ENCODE assay signal across 17 cellular contexts in genomic region chr5:120368923-120369715, GRCh38.
DNase-seq lines count a peak whose midpoint lies in the region; ATAC-seq, FAIRE-seq and TF ChIP-seq lines count a peak whose summit lies in the region.
"Had no signal": no experiment of that assay in that cellular context is flagged by ENCODE, and none has a peak within 500 bp of the region (broad histone marks: within the 10 kb centered on the region; RNA-seq: fewer than 3 reads in every experiment).

No MANE protein-coding gene starts in this region.

- H3K27me3 ChIP-seq in keratinocyte (ENCODE audit: control insufficient read depth, extremely low read depth, insufficient read depth, low read length) (no peaks in the 10 kb centered on the region), upper lobe of left lung (no peaks in the 10 kb centered on the region)
- H3K27me3 ChIP-seq in CD4-positive, alpha-beta T cell (ENCODE audit: control insufficient read depth, insufficient read depth, low read length), result no peaks in the 10 kb centered on the region

- ATAC-seq in upper lobe of left lung (ENCODE audit: low FRiP score in 2 of 2) (peak; percentile 29 to 44), HG03469 (IDR thresholded peaks at IDR 0.05; ENCODE audit: unreplicated experiment) (no peak), HG03571 (IDR thresholded peaks at IDR 0.05; ENCODE audit: unreplicated experiment) (no peak)
- no peak for ATAC-seq in CD4-positive, alpha-beta T cell (ENCODE audit: poor library complexity)

- no peak overlapping the region for H3K9ac ChIP-seq in keratinocyte (ENCODE audit: control insufficient read depth, extremely low read depth, insufficient read depth, low read length)

- no peak overlapping the region for H3K4me2 ChIP-seq in keratinocyte (ENCODE audit: control insufficient read depth, extremely low read depth, insufficient read depth, low read depth, low read length)

- DNase-seq in NCI-H1417 (lab: John Stamatoyannopoulos, UW) (peak in 2 of 3 experiments; percentile 13 to 56), NCI-H1417 treated with DMSO at 0.1 percent for 48 hours (lab: John Stamatoyannopoulos, UW) (no peak), RPMI8226 (peak; percentile 95), keratinocyte (ENCODE audit: low read depth, low spot score) (peak; percentile 40), upper lobe of left lung (peak in 1 of 2 donors; percentile 21)
- DNase-seq in CD4-positive, alpha-beta T cell, result no peak
- DNase-seq: 8988T; activated naive CD8-positive, alpha-beta T cell treated with anti-CD3 and anti-CD28 coated beads, Interleukin-2, amount 10 ng/mL, durations not matched to agents 7 days and 5 days; CD4-positive, alpha-beta memory T cell; cerebellar nuclear complex; erythroblast; lower lobe of right lung; NCI-H187 treated with DMSO at 0.1 percent for 48 hours; SW 1271 had no signal

- H3K4me3 ChIP-seq in keratinocyte (ENCODE audit: control insufficient read depth in 2 of 3, extremely low read depth in 1 of 3, insufficient read depth in 2 of 3, low read depth in 1 of 3, low read length in 3 of 3) (no peak overlapping the region), upper lobe of left lung (no peak overlapping the region)
- H3K4me3 ChIP-seq: lower lobe of right lung had no signal

- TF ChIP-seq EP300 in upper lobe of left lung (IDR thresholded peaks at IDR 0.05), result no peak

- H3K9me3 ChIP-seq in keratinocyte (ENCODE audit: control insufficient read depth, low read depth, low read length), result no peaks in the 10 kb centered on the region
- H3K9me3 ChIP-seq in upper lobe of left lung, result no peaks in the 10 kb centered on the region
- no peaks in the 10 kb centered on the region for H3K9me3 ChIP-seq in CD4-positive, alpha-beta T cell (ENCODE audit: control insufficient read depth, low read length)
- H3K9me3 ChIP-seq: lower lobe of right lung had no signal

- H3K4me1 ChIP-seq in keratinocyte (ENCODE audit: control insufficient read depth, extremely low read depth, insufficient read depth, low read length) (no peaks in the 10 kb centered on the region), upper lobe of left lung (no peaks in the 10 kb centered on the region)
- H3K4me1 ChIP-seq: lower lobe of right lung had no signal

- WGBS in upper lobe of left lung, 2 donors, result 77 to 87% methylated on average over 4 to 8 of the region's 8 CpGs

- FAIRE-seq in keratinocyte (lab: Jason Lieb, UNC), result peak; percentile 66

- H3K4me3 Mint-ChIP-seq in CD4-positive, alpha-beta T cell, result no peak overlapping the region
- H3K4me3 Mint-ChIP-seq: activated naive CD8-positive, alpha-beta T cell treated with anti-CD3 and anti-CD28 coated beads, Interleukin-2, amount 10 ng/mL, durations not matched to agents 7 days and 5 days; CD4-positive, alpha-beta memory T cell; neural crest cell had no signal

- peak in 1 of 3 experiments; percentile 29 for TF ChIP-seq CTCF in keratinocyte (optimal IDR thresholded peaks at IDR 0.05 in 1 of 3, IDR thresholded peaks at IDR 0.05 in 1 of 3, conservative IDR thresholded peaks at IDR 0.05 in 1 of 3; ENCODE audit: extremely low read depth in 1 of 3, insufficient read depth in 2 of 3, low read length in 3 of 3)
- no peak for TF ChIP-seq CTCF in upper lobe of left lung (IDR thresholded peaks at IDR 0.05)
- no peak for TF ChIP-seq CTCF in CD4-positive, alpha-beta T cell (IDR thresholded peaks at IDR 0.05)

- H3K9me3 Mint-ChIP-seq in CD4-positive, alpha-beta T cell, result peaks cover 2% of the 10 kb centered on the region
- H3K9me3 Mint-ChIP-seq: activated naive CD8-positive, alpha-beta T cell treated with anti-CD3 and anti-CD28 coated beads, Interleukin-2, amount 10 ng/mL, durations not matched to agents 7 days and 5 days; CD4-positive, alpha-beta memory T cell; neural crest cell had no signal

- no peaks in the 10 kb centered on the region for H3K4me1 Mint-ChIP-seq in CD4-positive, alpha-beta T cell (ENCODE audit: low read depth)
- H3K4me1 Mint-ChIP-seq: activated naive CD8-positive, alpha-beta T cell treated with anti-CD3 and anti-CD28 coated beads, Interleukin-2, amount 10 ng/mL, durations not matched to agents 7 days and 5 days; CD4-positive, alpha-beta memory T cell; neural crest cell had no signal

- CTCF ChIA-PET in CD4-positive, alpha-beta T cell (lab: Charles Lee), result no interaction called here

- H3K27ac ChIP-seq in keratinocyte (ENCODE audit: control insufficient read depth, insufficient read depth, low read length) (no peak overlapping the region), upper lobe of left lung (no peak overlapping the region)
- no peak overlapping the region for H3K27ac ChIP-seq in CD4-positive, alpha-beta T cell (ENCODE audit: low read depth, low read length)
- H3K27ac ChIP-seq: lower lobe of right lung had no signal

- H3K9me1 ChIP-seq in keratinocyte (ENCODE audit: control insufficient read depth, extremely low read depth, insufficient read depth, low read length), result no peaks in the 10 kb centered on the region

- no peak for TF ChIP-seq POLR2A in upper lobe of left lung (IDR thresholded peaks at IDR 0.05)

- intact Hi-C loops in CD4-positive, alpha-beta T cell (cut with DNase I, micrococcal nuclease), result no loop called here

- H2AFZ ChIP-seq in keratinocyte (ENCODE audit: control insufficient read depth, low read length), result no peak overlapping the region

- H3K27me3 Mint-ChIP-seq in CD4-positive, alpha-beta T cell, result no peaks in the 10 kb centered on the region
- H3K27me3 Mint-ChIP-seq: activated naive CD8-positive, alpha-beta T cell treated with anti-CD3 and anti-CD28 coated beads, Interleukin-2, amount 10 ng/mL, durations not matched to agents 7 days and 5 days; CD4-positive, alpha-beta memory T cell had no signal

- H3K36me3 ChIP-seq in keratinocyte (ENCODE audit: control insufficient read depth in 2 of 2, extremely low read depth in 1 of 2, insufficient read depth in 2 of 2, low read length in 2 of 2) (no peaks in the 10 kb centered on the region), upper lobe of left lung (no peaks in the 10 kb centered on the region)
- H3K36me3 ChIP-seq: lower lobe of right lung had no signal

- no peaks in the 10 kb centered on the region for H4K20me1 ChIP-seq in keratinocyte (ENCODE audit: control insufficient read depth, extremely low read depth, insufficient read depth, low read length)

- H3K36me3 Mint-ChIP-seq in CD4-positive, alpha-beta T cell (ENCODE audit: low read depth), result no peaks in the 10 kb centered on the region
- H3K36me3 Mint-ChIP-seq: activated naive CD8-positive, alpha-beta T cell treated with anti-CD3 and anti-CD28 coated beads, Interleukin-2, amount 10 ng/mL, durations not matched to agents 7 days and 5 days; CD4-positive, alpha-beta memory T cell had no signal

- H3K27ac Mint-ChIP-seq in CD4-positive, alpha-beta T cell, result no peak overlapping the region
- H3K27ac Mint-ChIP-seq: activated naive CD8-positive, alpha-beta T cell treated with anti-CD3 and anti-CD28 coated beads, Interleukin-2, amount 10 ng/mL, durations not matched to agents 7 days and 5 days; CD4-positive, alpha-beta memory T cell had no signal

- POLR2A ChIA-PET in CD4-positive, alpha-beta T cell (lab: Charles Lee), result no interaction called here

- dilution Hi-C loops in keratinocyte (cut with MboI; ENCODE audit: extremely low pct_ligation_motif_present, low sequenced_read_pairs), result no loop called here

- H3K79me2 ChIP-seq in keratinocyte (ENCODE audit: control insufficient read depth, insufficient read depth, low read length), result no peaks in the 10 kb centered on the region

Comparison
In these comparisons a context has a peak if more than half of its experiments do, and no peak if none do; other contexts are left out.
1. DNase-seq: peak in NCI-H1417 (2 of 3), RPMI8226 (single experiment) and keratinocyte (single experiment); none in NCI-H1417 treated with DMSO at 0.1 percent for 48 hours (single experiment) and CD4-positive, alpha-beta T cell (0 of 10).
2. ATAC-seq: peak in upper lobe of left lung (2 of 2); none in HG03469 (single experiment), CD4-positive, alpha-beta T cell (single experiment) and HG03571 (single experiment).